10 cellular contexts compared by ENCODE assay signal in genomic region chr17:8159459-8160223, GRCh38. TPM values are rescaled to one million over a fixed set of nuclear protein-coding genes. Genes with fewer than 3 reads are reported as not detected.
DNase-seq lines count a peak whose midpoint lies in the region; ATAC-seq and TF ChIP-seq lines count a peak whose summit lies in the region.
"Had no signal": no experiment of that assay in that cellular context is flagged by ENCODE, and none has a peak within 500 bp of the region (broad histone marks: within the 10 kb centered on the region; RNA-seq: fewer than 3 reads in every experiment).

No MANE protein-coding gene starts in this region.

- H3K4ac ChIP-seq in mesenchymal stem cell (ENCODE audit: low read depth in 1 of 2, low read length in 2 of 2) = no peak overlapping the region

- no peak overlapping the region for H3K4me3 Mint-ChIP-seq in activated CD4-positive, alpha-beta T cell treated with anti-CD3 and anti-CD28 coated beads, Interleukin-2, amount 10 ng/mL, durations not matched to agents 7 days and 5 days
- H3K4me3 Mint-ChIP-seq in activated naive CD8-positive, alpha-beta T cell treated with anti-CD3 and anti-CD28 coated beads for 36 hours = peak overlapping the region; percentile 61

- DNase-seq in activated CD4-positive, alpha-beta T cell treated with anti-CD3 and anti-CD28 coated beads, Interleukin-2, amount 10 ng/mL, durations not matched to agents 7 days and 5 days = no peak
- DNase-seq in activated CD4-positive, alpha-beta T cell treated with anti-CD3 and anti-CD28 coated beads, Interleukin-2, amount 50 U/mL, for 48 hours = no peak
- no peak for DNase-seq in activated naive CD8-positive, alpha-beta T cell treated with anti-CD3 and anti-CD28 coated beads for 36 hours
- DNase-seq in mesenchymal stem cell (no peak), thoracic aorta (ENCODE audit: low spot score) (no peak)
- no peak for DNase-seq in stimulated activated CD4-positive, alpha-beta T cell treated with anti-CD3 and anti-CD28 coated beads, Interleukin-4, amount 100 ng/mL, for 1 hour

- H3K9ac ChIP-seq in mesenchymal stem cell (ENCODE audit: low read length) = no peak overlapping the region

- H4K91ac ChIP-seq in mesenchymal stem cell (ENCODE audit: low read length) = no peak overlapping the region

- H2BK15ac ChIP-seq in mesenchymal stem cell (ENCODE audit: low read depth, poor library complexity, severe bottlenecking) = no peak overlapping the region

- ATAC-seq in thoracic aorta (ENCODE audit: insufficient number of reproducible peaks, low FRiP score, low read depth) = no peak
- ATAC-seq in HG02884 (IDR thresholded peaks at IDR 0.05; ENCODE audit: unreplicated experiment) = no peak
- no peak for ATAC-seq in GM18520 (IDR thresholded peaks at IDR 0.05; ENCODE audit: unreplicated experiment)

- H3K14ac ChIP-seq in mesenchymal stem cell (ENCODE audit: low read length in 2 of 2) = no peak overlapping the region

- POLR2A ChIA-PET in activated CD4-positive, alpha-beta T cell treated with anti-CD3 and anti-CD28 coated beads, Interleukin-2, amount 10 ng/mL, durations not matched to agents 7 days and 5 days (lab: Charles Lee) = no interaction called here

- H3K4me1 ChIP-seq in mesenchymal stem cell (ENCODE audit: control insufficient read depth, insufficient read depth, low read depth, low read length) (peaks cover 37% of the 10 kb centered on the region), thoracic aorta (ENCODE audit: control insufficient read depth in 1 of 2, low read depth in 2 of 2) (peaks cover 28 to 57% of the 10 kb centered on the region in 2 donors)

- H3K27ac Mint-ChIP-seq in activated CD4-positive, alpha-beta T cell treated with anti-CD3 and anti-CD28 coated beads, Interleukin-2, amount 10 ng/mL, durations not matched to agents 7 days and 5 days = peak overlapping the region; percentile 93
- peak overlapping the region; percentile 89 for H3K27ac Mint-ChIP-seq in activated naive CD8-positive, alpha-beta T cell treated with anti-CD3 and anti-CD28 coated beads for 36 hours

- H3K27me3 ChIP-seq in mesenchymal stem cell (ENCODE audit: control insufficient read depth in 1 of 2, insufficient read depth in 1 of 2, low read length in 2 of 2) (no peaks in the 10 kb centered on the region), thoracic aorta (replicated peaks; ENCODE audit: insufficient read depth) (no peaks in the 10 kb centered on the region)
- H3K27me3 ChIP-seq: SJCRH30 had no signal

- CTCF ChIA-PET in activated CD4-positive, alpha-beta T cell treated with anti-CD3 and anti-CD28 coated beads, Interleukin-2, amount 10 ng/mL, durations not matched to agents 7 days and 5 days (lab: Charles Lee) = interaction anchor here (1.5 to 3.3 kb wide), 5 partner anchors 14 to 40 kb away, joined by 5 to 13 read pairs (median 8); partner anchors contain the start of gene BORCS6

- no peak overlapping the region for H2BK120ac ChIP-seq in mesenchymal stem cell (ENCODE audit: low read depth, low read length)

- H4K8ac ChIP-seq in mesenchymal stem cell (ENCODE audit: low read length) = no peak overlapping the region

- no peak for TF ChIP-seq CTCF in thoracic aorta (IDR thresholded peaks at IDR 0.05)

- H3K36me3 ChIP-seq in mesenchymal stem cell (ENCODE audit: control insufficient read depth in 1 of 2, insufficient read depth in 2 of 2, low read depth in 1 of 2, low read length in 2 of 2) (peaks cover 20 to 24% of the 10 kb centered on the region in 2 experiments), thoracic aorta (no peaks in the 10 kb centered on the region)

- no peak overlapping the region for H2BK5ac ChIP-seq in mesenchymal stem cell (ENCODE audit: low read depth, low read length, poor library complexity, severe bottlenecking)

- H2BK12ac ChIP-seq in mesenchymal stem cell (ENCODE audit: low read length in 2 of 2) = no peak overlapping the region

- H3K4me2 ChIP-seq in mesenchymal stem cell (ENCODE audit: low read length, poor library complexity, severe bottlenecking) = no peak overlapping the region

- peak overlapping the region in 1 of 2 experiments; percentile 43 for H3K23ac ChIP-seq in mesenchymal stem cell (ENCODE audit: low read length in 2 of 2)

- H3K9me3 Mint-ChIP-seq in activated CD4-positive, alpha-beta T cell treated with anti-CD3 and anti-CD28 coated beads, Interleukin-2, amount 10 ng/mL, durations not matched to agents 7 days and 5 days = no peaks in the 10 kb centered on the region
- no peaks in the 10 kb centered on the region for H3K9me3 Mint-ChIP-seq in activated naive CD8-positive, alpha-beta T cell treated with anti-CD3 and anti-CD28 coated beads for 36 hours

- H3K79me1 ChIP-seq in mesenchymal stem cell (replicated peaks; ENCODE audit: low read length, poor library complexity, severe bottlenecking) = peaks cover 24% of the 10 kb centered on the region

- H3K4me3 ChIP-seq in mesenchymal stem cell (ENCODE audit: insufficient read depth in 1 of 2, low read depth in 1 of 2, low read length in 2 of 2) = no peak overlapping the region
- no peak overlapping the region for H3K4me3 ChIP-seq in thoracic aorta
- H3K4me3 ChIP-seq: SJCRH30 had no signal

- H3K4me1 Mint-ChIP-seq in activated CD4-positive, alpha-beta T cell treated with anti-CD3 and anti-CD28 coated beads, Interleukin-2, amount 10 ng/mL, durations not matched to agents 7 days and 5 days = peaks cover 53% of the 10 kb centered on the region
- H3K4me1 Mint-ChIP-seq in activated naive CD8-positive, alpha-beta T cell treated with anti-CD3 and anti-CD28 coated beads for 36 hours = peaks cover 58% of the 10 kb centered on the region

- H3K9me3 ChIP-seq in mesenchymal stem cell (ENCODE audit: control insufficient read depth, low read length) (no peaks in the 10 kb centered on the region), thoracic aorta (no peaks in the 10 kb centered on the region)
- H3K9me3 ChIP-seq: SJCRH30 had no signal

- no peak overlapping the region for H3K18ac ChIP-seq in mesenchymal stem cell (ENCODE audit: low read depth in 1 of 2, low read length in 2 of 2)

- H2AFZ ChIP-seq in mesenchymal stem cell (ENCODE audit: low read depth, low read length) = no peak overlapping the region

- no peak overlapping the region for H3K27ac ChIP-seq in mesenchymal stem cell (ENCODE audit: low read length, poor library complexity, severe bottlenecking)
- H3K27ac ChIP-seq in thoracic aorta = peak overlapping the region; percentile 2 to 98
- H3K27ac ChIP-seq: SJCRH30 had no signal

- H3K27me3 Mint-ChIP-seq in activated CD4-positive, alpha-beta T cell treated with anti-CD3 and anti-CD28 coated beads, Interleukin-2, amount 10 ng/mL, durations not matched to agents 7 days and 5 days = no peaks in the 10 kb centered on the region
- H3K27me3 Mint-ChIP-seq in activated naive CD8-positive, alpha-beta T cell treated with anti-CD3 and anti-CD28 coated beads for 36 hours = no peaks in the 10 kb centered on the region

- 96% methylated on average over 3 of the region's 4 CpGs for WGBS in mesenchymal stem cell

- H2AK5ac ChIP-seq in mesenchymal stem cell (ENCODE audit: low read length, severe bottlenecking) = peak overlapping the region; percentile 33

- peaks cover 37% of the 10 kb centered on the region for H3K36me3 Mint-ChIP-seq in activated CD4-positive, alpha-beta T cell treated with anti-CD3 and anti-CD28 coated beads, Interleukin-2, amount 10 ng/mL, durations not matched to agents 7 days and 5 days (ENCODE audit: low read depth)
- peaks cover 22% of the 10 kb centered on the region for H3K36me3 Mint-ChIP-seq in activated naive CD8-positive, alpha-beta T cell treated with anti-CD3 and anti-CD28 coated beads for 36 hours

RNA-seq across cellular contexts. Expression of gene VAMP2, which starts 3.1 kb away (rescaled TPM):
- total RNA-seq in activated CD4-positive, alpha-beta T cell treated with anti-CD3 and anti-CD28 coated beads, Interleukin-2, amount 10 ng/mL, durations not matched to agents 7 days and 5 days = 10 to 100 TPM; 71.1 to 79.1 TPM
- total RNA-seq in activated naive CD8-positive, alpha-beta T cell treated with anti-CD3 and anti-CD28 coated beads for 36 hours = 10 to 100 TPM; 27.7 to 28.4 TPM
- 48.0 TPM for polyA plus RNA-seq in mesenchymal stem cell (2013, experiment 1 of 2)
- 47.4 TPM for polyA plus RNA-seq in mesenchymal stem cell (2013, experiment 2 of 2)
- total RNA-seq in thoracic aorta = 10 to 100 TPM; 36.0 to 50.3 TPM

RNA-seq across cellular contexts. Expression of gene PER1, which starts 7.4 kb away (rescaled TPM):
- total RNA-seq in activated CD4-positive, alpha-beta T cell treated with anti-CD3 and anti-CD28 coated beads, Interleukin-2, amount 10 ng/mL, durations not matched to agents 7 days and 5 days = 10 to 100 TPM; 26.9 to 28.7 TPM
- 10 to 100 TPM; 55.7 to 56.1 TPM for total RNA-seq in activated naive CD8-positive, alpha-beta T cell treated with anti-CD3 and anti-CD28 coated beads for 36 hours
- 34.9 TPM for polyA plus RNA-seq in mesenchymal stem cell (2013, experiment 1 of 2)
- polyA plus RNA-seq in mesenchymal stem cell (2013, experiment 2 of 2) = 25.8 TPM
- total RNA-seq in thoracic aorta = 100 to 1,000 TPM; 175 to 292 TPM

RNA-seq across cellular contexts. Expression of gene TMEM107, which starts 16.5 kb away (rescaled TPM):
- total RNA-seq in activated CD4-positive, alpha-beta T cell treated with anti-CD3 and anti-CD28 coated beads, Interleukin-2, amount 10 ng/mL, durations not matched to agents 7 days and 5 days = 10 to 100 TPM; 34.8 to 37.2 TPM
- total RNA-seq in activated naive CD8-positive, alpha-beta T cell treated with anti-CD3 and anti-CD28 coated beads for 36 hours = 10 to 100 TPM; 26.0 to 26.3 TPM
- polyA plus RNA-seq in mesenchymal stem cell (2013, experiment 1 of 2) = 9.0 TPM
- 9.7 TPM for polyA plus RNA-seq in mesenchymal stem cell (2013, experiment 2 of 2)
- total RNA-seq in thoracic aorta = 10 to 100 TPM in 1 of 2 donors, 1 to 10 TPM in 1; 8.4 to 32.1 TPM

RNA-seq across cellular contexts. Expression of gene BORCS6, which starts 30.3 kb away (rescaled TPM):
- 10 to 100 TPM; 12.2 to 12.9 TPM for total RNA-seq in activated CD4-positive, alpha-beta T cell treated with anti-CD3 and anti-CD28 coated beads, Interleukin-2, amount 10 ng/mL, durations not matched to agents 7 days and 5 days
- 1 to 10 TPM; 5.1 to 5.2 TPM for total RNA-seq in activated naive CD8-positive, alpha-beta T cell treated with anti-CD3 and anti-CD28 coated beads for 36 hours
- polyA plus RNA-seq in mesenchymal stem cell (2013, experiment 1 of 2) = 5.7 TPM
- polyA plus RNA-seq in mesenchymal stem cell (2013, experiment 2 of 2) = 5.5 TPM
- 10 to 100 TPM; 11.9 to 13.8 TPM for total RNA-seq in thoracic aorta

RNA-seq across cellular contexts. Expression of gene HES7, which starts 35.7 kb away (rescaled TPM):
- total RNA-seq in activated CD4-positive, alpha-beta T cell treated with anti-CD3 and anti-CD28 coated beads, Interleukin-2, amount 10 ng/mL, durations not matched to agents 7 days and 5 days = under 1 TPM; 0.15 to 0.20 TPM
- 1 to 10 TPM; 1.9 to 2.0 TPM for total RNA-seq in activated naive CD8-positive, alpha-beta T cell treated with anti-CD3 and anti-CD28 coated beads for 36 hours
- 1.5 TPM for polyA plus RNA-seq in mesenchymal stem cell (2013, experiment 1 of 2)
- 1.4 TPM for polyA plus RNA-seq in mesenchymal stem cell (2013, experiment 2 of 2)
- not detected for total RNA-seq in thoracic aorta
- total RNA-seq: IMR-90 had no signal
